ENCODE assay signal across 10 cellular contexts in the genomic region with DNA sequence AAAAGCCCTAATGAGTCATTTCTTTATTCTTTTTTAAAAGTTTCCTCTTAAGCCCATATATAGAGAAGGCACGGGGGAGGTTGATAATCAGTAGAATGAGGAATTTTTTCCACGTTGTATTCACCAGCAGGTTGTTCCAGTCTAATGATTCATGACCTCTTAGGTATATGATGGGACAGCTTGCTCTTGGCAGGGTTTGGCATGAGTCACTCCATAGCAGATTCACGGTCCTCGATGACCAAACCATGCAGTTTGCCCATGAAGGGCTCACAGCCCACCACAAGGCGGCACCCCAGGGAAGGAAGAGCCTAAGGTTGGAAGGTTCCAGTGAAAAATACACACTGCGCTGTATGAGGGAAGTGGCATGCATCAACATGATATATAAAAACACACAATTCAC.
DNase-seq lines count a peak whose midpoint lies in the region; ATAC-seq, FAIRE-seq and TF ChIP-seq lines count a peak whose summit lies in the region.
"Had no signal": no experiment of that assay in that cellular context is flagged by ENCODE, and none has a peak within 500 bp of the region (broad histone marks: within the 10 kb centered on the region; RNA-seq: fewer than 3 reads in every experiment).

No MANE protein-coding gene starts in this region.

- no peaks in the 10 kb centered on the region for H4K20me1 ChIP-seq in GM12878 (ENCODE audit: control insufficient read depth, insufficient read depth)

- no peak overlapping the region for H2AFZ ChIP-seq in GM12878 (ENCODE audit: control insufficient read depth, low read depth, low read length)
- H2AFZ ChIP-seq: parathyroid adenoma had no signal

- H3K4me1 Mint-ChIP-seq in nephron (no peaks in the 10 kb centered on the region), nephron progenitor cell (no peaks in the 10 kb centered on the region)

- no peak overlapping the region for H3K4me2 ChIP-seq in GM12878 (ENCODE audit: control insufficient read depth, insufficient read depth)

- no peaks in the 10 kb centered on the region for H3K36me3 ChIP-seq in SJCRH30
- H3K36me3 ChIP-seq in GM12878 (ENCODE audit: control insufficient read depth in 2 of 2, insufficient read depth in 2 of 2, low read length in 1 of 2), result no peaks in the 10 kb centered on the region

- POLR2A ChIA-PET in GM12878 (lab: Charles Lee), result no interaction called here

- ATAC-seq in GM12878 (peak; percentile 58), HG02588 (IDR thresholded peaks at IDR 0.05; ENCODE audit: unreplicated experiment) (no peak)

- no peak overlapping the region for H3K27ac ChIP-seq in SJCRH30
- H3K27ac ChIP-seq in GM12878 (ENCODE audit: control insufficient read depth, insufficient read depth), result no peak overlapping the region
- H3K27ac ChIP-seq: parathyroid adenoma had no signal

- SMC1A ChIA-PET in GM12878 (lab: Charles Lee; ENCODE audit: uncharacterized antibody, unreplicated experiment), result interaction anchor here (0.7 to 1.2 kb wide), 3 partner anchors 17 to 584 kb away, joined by 3 read pairs; no protein-coding TSS in a partner anchor

- no peak overlapping the region for H3K9ac ChIP-seq in GM12878 (ENCODE audit: control insufficient read depth, insufficient read depth, low read length)
- H3K9ac ChIP-seq: parathyroid adenoma had no signal

- in situ Hi-C loops in GM12878 (cut with MboI) (no loop called here), GM13976 (cut with MboI; ENCODE audit: low sequenced_read_pairs, unreplicated experiment) (no loop called here)

- BruUV-seq in GM12878 (replicated peaks; lab: Mats Ljungman, UMichigan), result no TSS peak

- H3K27me3 Mint-ChIP-seq in nephron (ENCODE audit: low read depth) (no peaks in the 10 kb centered on the region), nephron progenitor cell (ENCODE audit: low read depth, poor library complexity) (no peaks in the 10 kb centered on the region)
- H3K27me3 Mint-ChIP-seq: activated B cell treated with CpG ODN at 0.5 μM for 24 hours had no signal

- intact Hi-C loops in GM12878 (cut with micrococcal nuclease; ENCODE audit: unreplicated experiment), result no loop called here

- CTCF ChIA-PET in GM12878 (lab: Yijun Ruan, JAX), result interaction anchor here (1.3 to 1.9 kb wide), 2 partner anchors 552 to 584 kb away, joined by 5 to 6 read pairs; no protein-coding TSS in a partner anchor

- no peaks in the 10 kb centered on the region for H3K27me3 ChIP-seq in SJCRH30
- no peaks in the 10 kb centered on the region; a peak in 1 of 4 replicates for H3K27me3 ChIP-seq in GM12878 (replicated peaks in 1 of 2; ENCODE audit: control insufficient read depth in 2 of 2, insufficient read depth in 2 of 2, low read length in 1 of 2)

- no peak for TF ChIP-seq POLR2A in GM12878 (IDR thresholded peaks at IDR 0.05; ENCODE audit: low read depth, low read length)

- no peaks in the 10 kb centered on the region for H3K4me1 ChIP-seq in SJCRH30
- H3K4me1 ChIP-seq in GM12878 (ENCODE audit: control insufficient read depth, insufficient read depth, low read length), result no peaks in the 10 kb centered on the region
- H3K4me1 ChIP-seq: parathyroid adenoma had no signal

- H3K36me3 Mint-ChIP-seq in nephron (ENCODE audit: low read depth) (peaks cover 29% of the 10 kb centered on the region), nephron progenitor cell (ENCODE audit: low read depth) (peaks cover 37% of the 10 kb centered on the region)

- no peak overlapping the region for H3K27ac Mint-ChIP-seq in nephron
- H3K27ac Mint-ChIP-seq in nephron progenitor cell, result no peak overlapping the region
- H3K27ac Mint-ChIP-seq: activated B cell treated with CpG ODN at 0.5 μM for 24 hours had no signal

- 18% methylated on average over 6 of the region's 6 CpGs for WGBS in GM12878 (ENCODE audit: insufficient coverage, insufficient replicate concordance, low lambda C conversion rate, missing lambda C conversion rate)

- FAIRE-seq in GM12878 (lab: Jason Lieb, UNC), result no peak

- TF ChIP-seq CTCF in GM12878 (IDR thresholded peaks at IDR 0.05 in 2 of 3, conservative IDR thresholded peaks at IDR 0.05 in 1 of 3; ENCODE audit: control insufficient read depth in 2 of 3, extremely low read depth in 1 of 3, insufficient read depth in 1 of 3, low read depth in 3 of 3, low read length in 3 of 3) (peak in 2 of 3 experiments; percentile 16 to 22; a peak in 2 of 6 replicates), nephron (IDR thresholded peaks at IDR 0.05; ENCODE audit: unreplicated experiment in 3 of 3) (peak; percentile 13 to 25 (median 20)), nephron progenitor cell (IDR thresholded peaks at IDR 0.05) (no peak), GM13976 (IDR thresholded peaks at IDR 0.05; ENCODE audit: borderline replicate concordance, control extremely low read depth, extremely low read depth, insufficient read depth, missing control alignments) (no peak)

- H3K9me3 Mint-ChIP-seq in nephron (peaks cover 6% of the 10 kb centered on the region), nephron progenitor cell (peaks cover 42% of the 10 kb centered on the region)
- H3K9me3 Mint-ChIP-seq: activated B cell treated with CpG ODN at 0.5 μM for 24 hours had no signal

- no peak for TF ChIP-seq EP300 in GM12878 (IDR thresholded peaks at IDR 0.05; ENCODE audit: borderline replicate concordance in 1 of 2, control insufficient read depth in 1 of 2, low read depth in 2 of 2, low read length in 2 of 2)

- H3K79me2 ChIP-seq in GM12878 (ENCODE audit: control insufficient read depth, insufficient read depth, low read length), result no peaks in the 10 kb centered on the region
- H3K79me2 ChIP-seq: parathyroid adenoma had no signal

- H3K9me3 ChIP-seq in SJCRH30 (replicated peaks), result no peaks in the 10 kb centered on the region
- no peaks in the 10 kb centered on the region for H3K9me3 ChIP-seq in GM12878 (replicated peaks; ENCODE audit: control insufficient read depth, insufficient read depth, low read length)

- TF ChIP-seq RAD21 in GM12878 (IDR thresholded peaks at IDR 0.05; ENCODE audit: insufficient read depth, low read depth, low read length), result peak; percentile 39

- H3K4me3 Mint-ChIP-seq in nephron, result no peak overlapping the region
- H3K4me3 Mint-ChIP-seq in nephron progenitor cell, result no peak overlapping the region
- H3K4me3 Mint-ChIP-seq: activated B cell treated with CpG ODN at 0.5 μM for 24 hours had no signal

- H3K4me3 ChIP-seq in SJCRH30 (no peak overlapping the region), GM12878 (no peak overlapping the region)

- DNase-seq in activated CD4-positive, alpha-beta T cell treated with anti-CD3 and anti-CD28 coated beads for 24 hours (ENCODE audit: low read depth in 2 of 2), result peak; percentile 36 to 41
- no peak for DNase-seq in activated CD4-positive, alpha-beta T cell treated with anti-CD3 and anti-CD28 coated beads for 1 hour
- peak; percentile 30 to 41 for DNase-seq in SJCRH30
- no peak for DNase-seq in GM12878 (ENCODE audit: low read depth, low spot score)
- DNase-seq in nephron progenitor cell, result no peak
- DNase-seq in GM13976 (ENCODE audit: low spot score), result no peak
- DNase-seq: activated B cell treated with CpG ODN at 0.5 μM for 24 hours had no signal

- RAD21 ChIA-PET in GM12878 (lab: Charles Lee; ENCODE audit: unreplicated experiment), result no interaction called here

TF ChIP-seq in GM12878, 131 proteins besides CTCF, POLR2A, EP300 and RAD21:
- TF ChIP-seq, protein P1, sequence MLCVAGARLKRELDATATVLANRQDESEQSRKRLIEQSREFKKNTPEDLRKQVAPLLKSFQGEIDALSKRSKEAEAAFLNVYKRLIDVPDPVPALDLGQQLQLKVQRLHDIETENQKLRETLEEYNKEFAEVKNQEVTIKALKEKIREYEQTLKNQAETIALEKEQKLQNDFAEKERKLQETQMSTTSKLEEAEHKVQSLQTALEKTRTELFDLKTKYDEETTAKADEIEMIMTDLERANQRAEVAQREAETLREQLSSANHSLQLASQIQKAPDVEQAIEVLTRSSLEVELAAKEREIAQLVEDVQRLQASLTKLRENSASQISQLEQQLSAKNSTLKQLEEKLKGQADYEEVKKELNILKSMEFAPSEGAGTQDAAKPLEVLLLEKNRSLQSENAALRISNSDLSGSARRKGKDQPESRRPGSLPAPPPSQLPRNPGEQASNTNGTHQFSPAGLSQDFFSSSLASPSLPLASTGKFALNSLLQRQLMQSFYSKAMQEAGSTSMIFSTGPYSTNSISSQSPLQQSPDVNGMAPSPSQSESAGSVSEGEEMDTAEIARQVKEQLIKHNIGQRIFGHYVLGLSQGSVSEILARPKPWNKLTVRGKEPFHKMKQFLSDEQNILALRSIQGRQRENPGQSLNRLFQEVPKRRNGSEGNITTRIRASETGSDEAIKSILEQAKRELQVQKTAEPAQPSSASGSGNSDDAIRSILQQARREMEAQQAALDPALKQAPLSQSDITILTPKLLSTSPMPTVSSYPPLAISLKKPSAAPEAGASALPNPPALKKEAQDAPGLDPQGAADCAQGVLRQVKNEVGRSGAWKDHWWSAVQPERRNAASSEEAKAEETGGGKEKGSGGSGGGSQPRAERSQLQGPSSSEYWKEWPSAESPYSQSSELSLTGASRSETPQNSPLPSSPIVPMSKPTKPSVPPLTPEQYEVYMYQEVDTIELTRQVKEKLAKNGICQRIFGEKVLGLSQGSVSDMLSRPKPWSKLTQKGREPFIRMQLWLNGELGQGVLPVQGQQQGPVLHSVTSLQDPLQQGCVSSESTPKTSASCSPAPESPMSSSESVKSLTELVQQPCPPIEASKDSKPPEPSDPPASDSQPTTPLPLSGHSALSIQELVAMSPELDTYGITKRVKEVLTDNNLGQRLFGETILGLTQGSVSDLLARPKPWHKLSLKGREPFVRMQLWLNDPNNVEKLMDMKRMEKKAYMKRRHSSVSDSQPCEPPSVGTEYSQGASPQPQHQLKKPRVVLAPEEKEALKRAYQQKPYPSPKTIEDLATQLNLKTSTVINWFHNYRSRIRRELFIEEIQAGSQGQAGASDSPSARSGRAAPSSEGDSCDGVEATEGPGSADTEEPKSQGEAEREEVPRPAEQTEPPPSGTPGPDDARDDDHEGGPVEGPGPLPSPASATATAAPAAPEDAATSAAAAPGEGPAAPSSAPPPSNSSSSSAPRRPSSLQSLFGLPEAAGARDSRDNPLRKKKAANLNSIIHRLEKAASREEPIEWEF (IDR thresholded peaks at IDR 0.05; ENCODE audit: insufficient replicate concordance, low read depth, low read length), result no peak
- TF ChIP-seq ZSCAN29 (IDR thresholded peaks at IDR 0.05), result no peak

Comparison
In these comparisons a context has a peak if more than half of its experiments do, and no peak if none do; other contexts are left out.
1. DNase-seq: peak in activated CD4-positive, alpha-beta T cell treated with anti-CD3 and anti-CD28 coated beads for 24 hours (2 of 2) and SJCRH30 (2 of 2); none in activated CD4-positive, alpha-beta T cell treated with anti-CD3 and anti-CD28 coated beads for 1 hour (single experiment), GM12878 (single experiment), nephron progenitor cell (single experiment) and GM13976 (single experiment).
2. CTCF ChIP-seq: peak in GM12878 (2 of 3) and nephron (3 of 3); none in nephron progenitor cell (single experiment) and GM13976 (single experiment).